ENCODE assay signal across 11 cellular contexts in the genomic region with DNA sequence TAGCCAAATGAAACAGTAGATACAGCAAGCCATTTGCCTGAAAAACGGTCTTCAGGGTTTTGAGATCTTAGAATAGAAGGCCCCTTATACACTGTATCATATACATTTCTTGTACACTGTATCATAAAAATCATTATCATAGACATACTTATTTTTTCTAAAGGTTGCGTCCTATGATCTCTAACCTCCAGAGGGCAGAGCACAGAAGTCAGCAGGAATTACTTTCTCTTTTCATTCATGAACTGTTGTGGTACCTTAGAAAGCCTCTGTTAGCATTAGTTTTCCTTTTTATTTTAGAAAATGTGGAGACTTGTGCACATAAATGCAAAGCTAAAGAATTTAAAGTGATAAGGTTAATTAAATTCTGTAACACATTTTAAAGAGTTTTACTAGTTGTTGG.
DNase-seq lines count a peak whose midpoint lies in the region; ATAC-seq, FAIRE-seq and TF ChIP-seq lines count a peak whose summit lies in the region.
"Had no signal": no experiment of that assay in that cellular context is flagged by ENCODE, and none has a peak within 500 bp of the region (broad histone marks: within the 10 kb centered on the region; RNA-seq: fewer than 3 reads in every experiment).

No MANE protein-coding gene starts in this region.

- TF ChIP-seq CTCF in colonic mucosa (IDR thresholded peaks at IDR 0.05), result no peak

- no peak overlapping the region for H3K4me3 ChIP-seq in small intestine (ENCODE audit: low read depth in 1 of 2, low read length in 2 of 2)
- no peak overlapping the region for H3K4me3 ChIP-seq in colonic mucosa

- peaks cover 0 to 3% of the 10 kb centered on the region in 2 donors for H3K36me3 ChIP-seq in small intestine (ENCODE audit: control insufficient read depth in 2 of 2, insufficient read depth in 2 of 2, low read length in 2 of 2)
- H3K36me3 ChIP-seq in colonic mucosa, result no peaks in the 10 kb centered on the region

- no peaks in the 10 kb centered on the region for H3K27me3 Mint-ChIP-seq in activated naive CD8-positive, alpha-beta T cell treated with anti-CD3 and anti-CD28 coated beads, Interleukin-2, amount 10 ng/mL, durations not matched to agents 7 days and 5 days
- no peaks in the 10 kb centered on the region for H3K27me3 Mint-ChIP-seq in activated naive CD8-positive, alpha-beta T cell treated with anti-CD3 and anti-CD28 coated beads for 36 hours
- H3K27me3 Mint-ChIP-seq: activated naive CD8-positive, alpha-beta T cell had no signal

- peaks cover 10% of the 10 kb centered on the region for H3K4me1 Mint-ChIP-seq in activated naive CD8-positive, alpha-beta T cell treated with anti-CD3 and anti-CD28 coated beads, Interleukin-2, amount 10 ng/mL, durations not matched to agents 7 days and 5 days
- H3K4me1 Mint-ChIP-seq in activated naive CD8-positive, alpha-beta T cell treated with anti-CD3 and anti-CD28 coated beads for 36 hours, result peaks cover 19% of the 10 kb centered on the region

- no peaks in the 10 kb centered on the region for H3K4me1 ChIP-seq in small intestine (ENCODE audit: control insufficient read depth in 2 of 2, insufficient read depth in 1 of 2, low read depth in 1 of 2, low read length in 1 of 2)
- H3K4me1 ChIP-seq in colonic mucosa, result no peaks in the 10 kb centered on the region

- H3K27me3 ChIP-seq in small intestine (ENCODE audit: control insufficient read depth in 2 of 2, insufficient read depth in 2 of 2, low read length in 2 of 2) (no peaks in the 10 kb centered on the region), colonic mucosa (no peaks in the 10 kb centered on the region)

- peak; percentile 61 for ATAC-seq in activated naive CD8-positive, alpha-beta T cell treated with anti-CD3 and anti-CD28 coated beads, Interleukin-2, amount 10 ng/mL, durations not matched to agents 7 days and 5 days (ENCODE audit: low read depth)
- ATAC-seq in HG02973 (IDR thresholded peaks at IDR 0.05; ENCODE audit: unreplicated experiment), result peak; percentile 86

- no peak for FAIRE-seq in small intestine (lab: Jason Lieb, UNC)
- FAIRE-seq: D721Med had no signal

- no peak overlapping the region for H3K9ac ChIP-seq in colonic mucosa (ENCODE audit: low read depth in 2 of 2, low read length in 2 of 2)

- POLR2A ChIA-PET in activated naive CD8-positive, alpha-beta T cell treated with anti-CD3 and anti-CD28 coated beads, Interleukin-2, amount 10 ng/mL, durations not matched to agents 7 days and 5 days (lab: Charles Lee), result no interaction called here

- H3K4me3 Mint-ChIP-seq in activated naive CD8-positive, alpha-beta T cell treated with anti-CD3 and anti-CD28 coated beads, Interleukin-2, amount 10 ng/mL, durations not matched to agents 7 days and 5 days, result no peak overlapping the region
- H3K4me3 Mint-ChIP-seq in activated naive CD8-positive, alpha-beta T cell treated with anti-CD3 and anti-CD28 coated beads for 36 hours, result no peak overlapping the region
- H3K4me3 Mint-ChIP-seq: activated naive CD8-positive, alpha-beta T cell had no signal

- WGBS in small intestine, 3 donors, result 21 to 65% (median 36%) methylated on average over 2 of the region's 2 CpGs

- H3K9me3 Mint-ChIP-seq in activated naive CD8-positive, alpha-beta T cell treated with anti-CD3 and anti-CD28 coated beads, Interleukin-2, amount 10 ng/mL, durations not matched to agents 7 days and 5 days, result no peaks in the 10 kb centered on the region
- no peaks in the 10 kb centered on the region for H3K9me3 Mint-ChIP-seq in activated naive CD8-positive, alpha-beta T cell treated with anti-CD3 and anti-CD28 coated beads for 36 hours

- no peaks in the 10 kb centered on the region for H3K9me3 ChIP-seq in small intestine (ENCODE audit: control insufficient read depth, low read depth)
- H3K9me3 ChIP-seq in colonic mucosa, result no peaks in the 10 kb centered on the region

- in situ Hi-C loops in SK-MEL-5 (cut with HindIII; ENCODE audit: low pct_unique_long_range_greater_than_20kb, low sequenced_read_pairs), result no loop called here

- DNase-seq in activated naive CD8-positive, alpha-beta T cell treated with anti-CD3 and anti-CD28 coated beads, Interleukin-2, amount 10 ng/mL, durations not matched to agents 7 days and 5 days, result no peak
- DNase-seq in activated naive CD8-positive, alpha-beta T cell treated with anti-CD3 and anti-CD28 coated beads for 36 hours, result no peak
- DNase-seq in SK-MEL-5 (ENCODE audit: low read depth, low spot score) (peak; percentile 63), small intestine (peak; percentile 39), colonic mucosa (no peak), NCI-H226 (no peak), EL (no peak)
- DNase-seq: SHP77 treated with DMSO at 0.1 percent for 48 hours had no signal

- H3K36me3 Mint-ChIP-seq in activated naive CD8-positive, alpha-beta T cell treated with anti-CD3 and anti-CD28 coated beads, Interleukin-2, amount 10 ng/mL, durations not matched to agents 7 days and 5 days, result peaks cover 41% of the 10 kb centered on the region
- peaks cover 61% of the 10 kb centered on the region for H3K36me3 Mint-ChIP-seq in activated naive CD8-positive, alpha-beta T cell treated with anti-CD3 and anti-CD28 coated beads for 36 hours

- H3K27ac Mint-ChIP-seq in activated naive CD8-positive, alpha-beta T cell treated with anti-CD3 and anti-CD28 coated beads, Interleukin-2, amount 10 ng/mL, durations not matched to agents 7 days and 5 days, result no peak overlapping the region
- no peak overlapping the region for H3K27ac Mint-ChIP-seq in activated naive CD8-positive, alpha-beta T cell treated with anti-CD3 and anti-CD28 coated beads for 36 hours
- H3K27ac Mint-ChIP-seq: activated naive CD8-positive, alpha-beta T cell had no signal

- intact Hi-C loops in colonic mucosa (cut with DNase I), result no loop called here

- no peak overlapping the region for H3K27ac ChIP-seq in small intestine (ENCODE audit: low read depth in 1 of 2, low read length in 1 of 2)
- H3K27ac ChIP-seq in colonic mucosa, result no peak overlapping the region

Comparison
In these comparisons a context has a peak if more than half of its experiments do, and no peak if none do; other contexts are left out.
1. DNase-seq: peak in SK-MEL-5 (single experiment) and small intestine (single experiment); none in activated naive CD8-positive, alpha-beta T cell treated with anti-CD3 and anti-CD28 coated beads, Interleukin-2, amount 10 ng/mL, durations not matched to agents 7 days and 5 days (single experiment), activated naive CD8-positive, alpha-beta T cell treated with anti-CD3 and anti-CD28 coated beads for 36 hours (single experiment), colonic mucosa (single experiment), NCI-H226 (single experiment) and EL (single experiment).